ENCODE assay signal across 8 cellular contexts in genomic region chrX:101931494-101932248, GRCh38. TPM values are rescaled to one million over a fixed set of nuclear protein-coding genes. Genes with fewer than 3 reads are reported as not detected.
DNase-seq lines count a peak whose midpoint lies in the region; ATAC-seq, FAIRE-seq and TF ChIP-seq lines count a peak whose summit lies in the region.

ZMAT1 (minus strand) TSS chrX:101932027; CDS start chrX:101932008, 19 bp downstream.

- peak; percentile 18 for DNase-seq in AG09309 (ENCODE audit: low read depth)
- peak; percentile 97 for DNase-seq in NCI-H2227 treated with DMSO at 0.1 percent for 48 hours (lab: John Stamatoyannopoulos, UW)
- DNase-seq in activated CD4-positive, alpha-beta T cell treated with anti-CD3 and anti-CD28 coated beads for 1 hour: peak; percentile 86
- peak; percentile 95 to 96 for DNase-seq in left colon
- peak; percentile 87 to 90 for DNase-seq in stimulated activated CD4-positive, alpha-beta T cell treated with anti-CD3 and anti-CD28 coated beads, Interleukin-1b, Interleukin-23, amount 100 ng/mL, for 4 hours (ENCODE audit: low read depth in 2 of 2)

- no peak for TF ChIP-seq CTCF in AG09309 (IDR thresholded peaks at IDR 0.05; ENCODE audit: control insufficient read depth, insufficient read depth, low read depth, low read length, missing control alignments)

- intact Hi-C loops in left colon (cut with DNase I, micrococcal nuclease): no loop called here

- peak within 1 kb of the TSS; percentile 44 for H3K4me3 ChIP-seq in AG09309 (ENCODE audit: control insufficient read depth, low read depth, low read length)

- ATAC-seq in GM18909 (IDR thresholded peaks at IDR 0.05; ENCODE audit: poor library complexity, unreplicated experiment): peak; percentile 88
- ATAC-seq in HG03175 (IDR thresholded peaks at IDR 0.05; ENCODE audit: unreplicated experiment): peak; percentile 90
- ATAC-seq in left colon: peak; percentile 91

- peak; percentile 5 for FAIRE-seq in colon (lab: Jason Lieb, UNC)

RNA-seq across cellular contexts. Expression of gene ZMAT1, which starts in this region (rescaled TPM):
- total RNA-seq in left colon: 1 to 10 TPM; 1.5 to 2.1 TPM

Comparison
In these comparisons a context has a peak if more than half of its experiments do, and no peak if none do; other contexts are left out.
1. Peak in every context shown above with its lines: DNase-seq, ATAC-seq and H3K4me3 ChIP-seq.
2. DNase-seq: peak in every context shown above with its lines; median percentile 97 in NCI-H2227 treated with DMSO at 0.1 percent for 48 hours; 96 in left colon; 88 in stimulated activated CD4-positive, alpha-beta T cell treated with anti-CD3 and anti-CD28 coated beads, Interleukin-1b, Interleukin-23, amount 100 ng/mL, for 4 hours; 86 in activated CD4-positive, alpha-beta T cell treated with anti-CD3 and anti-CD28 coated beads for 1 hour; 18 in AG09309.